ENCODE assay signal across 14 cellular contexts in the genomic region with DNA sequence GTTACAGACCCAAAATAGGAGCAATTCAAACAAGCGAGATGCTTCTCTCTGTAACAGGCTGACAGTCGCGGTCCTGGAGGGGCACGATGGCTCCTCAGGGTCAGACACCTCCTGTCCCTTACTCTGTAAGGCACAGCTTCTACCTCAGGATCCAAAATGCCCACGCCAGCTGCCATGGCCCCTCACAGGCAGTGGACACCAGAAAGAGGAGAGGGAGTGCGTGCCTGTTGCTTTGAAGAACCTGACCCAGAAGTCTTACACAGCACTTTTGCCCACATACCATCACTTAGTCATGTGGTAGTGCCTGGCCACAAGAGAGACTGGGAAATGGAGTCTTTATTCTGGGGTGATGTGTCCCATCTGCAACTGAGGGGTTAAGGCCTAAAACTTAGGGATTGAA. TPM values are rescaled to one million over a fixed set of nuclear protein-coding genes. Genes with fewer than 3 reads are reported as not detected.
DNase-seq lines count a peak whose midpoint lies in the region; ATAC-seq, FAIRE-seq and TF ChIP-seq lines count a peak whose summit lies in the region.
"Had no signal": no experiment of that assay in that cellular context is flagged by ENCODE, and none has a peak within 500 bp of the region (broad histone marks: within the 10 kb centered on the region; RNA-seq: fewer than 3 reads in every experiment).

No MANE protein-coding gene starts in this region.

- H3K23me2 ChIP-seq in H1 (ENCODE audit: low read depth, low read length), result peaks cover 5% of the 10 kb centered on the region; the same call in 1 of the 2 replicates

- FAIRE-seq in H1 (lab: Jason Lieb, UNC), result no peak
- FAIRE-seq: colon had no signal

- H3K9me3 ChIP-seq in left ventricle myocardium inferior (replicated peaks), result no peaks in the 10 kb centered on the region
- H3K9me3 ChIP-seq in H1 (ENCODE audit: insufficient read depth in 2 of 2, low read depth in 1 of 2, low read length in 1 of 2), result peaks cover 0 to under 1% of the 10 kb centered on the region in 2 experiments; a peak in 1 of 4 replicates
- peaks cover 2% of the 10 kb centered on the region for H3K9me3 ChIP-seq in neural progenitor cell (ENCODE audit: low read depth)
- H3K9me3 ChIP-seq in vagina, result no peaks in the 10 kb centered on the region
- peaks cover 0 to under 1% of the 10 kb centered on the region in 2 donors for H3K9me3 ChIP-seq in left lung
- H3K9me3 ChIP-seq: Peyer's patch, suprapubic skin had no signal

- TF ChIP-seq POLR2A in H1 (IDR thresholded peaks at IDR 0.05; ENCODE audit: control extremely low read depth in 1 of 2, low read depth in 2 of 2, low read length in 2 of 2) (no peak), vagina (IDR thresholded peaks at IDR 0.05) (no peak)

- H3K36me3 Mint-ChIP-seq in neural progenitor cell, result peaks cover 3% of the 10 kb centered on the region
- peaks cover 3% of the 10 kb centered on the region for H3K36me3 Mint-ChIP-seq in effector memory CD8-positive, alpha-beta T cell (ENCODE audit: insufficient read depth)

- H4K91ac ChIP-seq in H1 (replicated peaks; ENCODE audit: insufficient read length, low read length), result peak overlapping the region; percentile 18

- H3K18ac ChIP-seq in H1 (ENCODE audit: extremely low read depth, low read length), result peak overlapping the region; percentile 52

- DNase-seq in left ventricle myocardium inferior (no peak), Right ventricle myocardium superior (no peak), H1 (ENCODE audit: low read depth in 1 of 2, low spot score in 2 of 2) (no peak), neural progenitor cell (ENCODE audit: low spot score) (no peak), vagina (ENCODE audit: extremely low spot score in 2 of 2) (no peak), left lung (no peak), NCI-H2107 treated with DMSO at 0.1 percent for 48 hours (lab: John Stamatoyannopoulos, UW; ENCODE audit: unreplicated experiment) (no peak)
- no peak for DNase-seq in effector memory CD8-positive, alpha-beta T cell
- DNase-seq: activated CD4-positive, alpha-beta memory T cell treated with anti-CD3 and anti-CD28 coated beads, Interleukin-2, amount 10 ng/mL, durations not matched to agents 7 days and 5 days; activated naive CD4-positive, alpha-beta T cell; foreskin keratinocyte; Peyer's patch had no signal

- peaks cover 10% of the 10 kb centered on the region for H3K9me3 Mint-ChIP-seq in neural progenitor cell
- H3K9me3 Mint-ChIP-seq in effector memory CD8-positive, alpha-beta T cell, result no peaks in the 10 kb centered on the region

- H3K4me3 ChIP-seq in left ventricle myocardium inferior, result no peak overlapping the region
- H3K4me3 ChIP-seq in H1 (ENCODE audit: extremely low read depth in 1 of 4, insufficient read depth in 2 of 4, low read depth in 3 of 4, low read length in 4 of 4), result no peak overlapping the region
- no peak overlapping the region for H3K4me3 ChIP-seq in neural progenitor cell
- no peak overlapping the region for H3K4me3 ChIP-seq in vagina
- no peak overlapping the region for H3K4me3 ChIP-seq in left lung
- H3K4me3 ChIP-seq: Peyer's patch, suprapubic skin had no signal

- peak overlapping the region; percentile 36 to 61; a peak in 3 of 4 replicates for H3K4me2 ChIP-seq in H1 (ENCODE audit: insufficient read depth in 1 of 2, low read depth in 2 of 2, low read length in 2 of 2)
- peak overlapping the region; percentile 75 for H3K4me2 ChIP-seq in neural progenitor cell

- no peak overlapping the region for H4K8ac ChIP-seq in H1 (ENCODE audit: extremely low read depth, insufficient read depth, low read length)

- TF ChIP-seq CTCF in left ventricle myocardium inferior (IDR thresholded peaks at IDR 0.05; ENCODE audit: borderline replicate concordance) (no peak), H1 (IDR thresholded peaks at IDR 0.05; ENCODE audit: control extremely low read depth in 1 of 3, insufficient read depth in 1 of 3, low read depth in 1 of 3, low read length in 3 of 3) (no peak), neural progenitor cell (IDR thresholded peaks at IDR 0.05) (no peak), vagina (IDR thresholded peaks at IDR 0.05) (no peak), left lung (IDR thresholded peaks at IDR 0.05) (no peak)

- peaks cover 4% of the 10 kb centered on the region for H3K27me3 Mint-ChIP-seq in neural progenitor cell (ENCODE audit: insufficient read depth, low read depth)
- H3K27me3 Mint-ChIP-seq in effector memory CD8-positive, alpha-beta T cell, result no peaks in the 10 kb centered on the region
- H3K27me3 Mint-ChIP-seq: activated CD4-positive, alpha-beta memory T cell treated with anti-CD3 and anti-CD28 coated beads, Interleukin-2, amount 10 ng/mL, durations not matched to agents 7 days and 5 days had no signal

- intact Hi-C loops in left ventricle myocardium inferior (cut with micrococcal nuclease) (no loop called here), Right ventricle myocardium superior (cut with DNase I) (loop anchor here (5.0 kb wide), 1 partner anchor 36 kb away; no protein-coding TSS in a partner anchor), vagina (cut with DNase I) (no loop called here), left lung (cut with DNase I) (no loop called here)

- no peak overlapping the region for H3K14ac ChIP-seq in H1 (ENCODE audit: insufficient read length)

- no peak overlapping the region for H3K23ac ChIP-seq in H1 (ENCODE audit: insufficient read length)

- H2BK5ac ChIP-seq in H1 (ENCODE audit: low read depth, low read length), result peak overlapping the region; percentile 50; the same call in 1 of the 2 replicates

- H3K4ac ChIP-seq in H1 (replicated peaks; ENCODE audit: insufficient read length, low read depth, low read length), result peak overlapping the region; percentile 34

- peaks cover 3% of the 10 kb centered on the region; the same call in 1 of the 2 replicates for H3K79me1 ChIP-seq in H1 (ENCODE audit: low read depth, low read length)

- no peak for TF ChIP-seq EP300 in H1 (IDR thresholded peaks at IDR 0.05; ENCODE audit: borderline replicate concordance in 1 of 2, low read depth in 2 of 2, low read length in 2 of 2)

- 0 out of 2 replicates have a peak overlapping the region, but pooled peaks have one; percentile 36 for H2BK20ac ChIP-seq in H1 (ENCODE audit: low read length)

- H3K27me3 ChIP-seq in left ventricle myocardium inferior (ENCODE audit: low read depth), result no peaks in the 10 kb centered on the region
- H3K27me3 ChIP-seq in H1 (replicated peaks in 1 of 4; ENCODE audit: control insufficient read depth in 3 of 4, extremely low read depth in 1 of 4, insufficient read depth in 3 of 4, low read length in 3 of 4), result no peaks in the 10 kb centered on the region
- H3K27me3 ChIP-seq in neural progenitor cell, result no peaks in the 10 kb centered on the region
- no peaks in the 10 kb centered on the region for H3K27me3 ChIP-seq in vagina
- H3K27me3 ChIP-seq in left lung, result no peaks in the 10 kb centered on the region
- H3K27me3 ChIP-seq: foreskin keratinocyte, Peyer's patch, suprapubic skin had no signal

- H3K79me2 ChIP-seq in H1 (ENCODE audit: control insufficient read depth in 1 of 2, insufficient read depth in 2 of 2, low read length in 2 of 2) (peaks cover 0 to 41% of the 10 kb centered on the region in 2 experiments; a peak in 3 of 4 replicates), neural progenitor cell (ENCODE audit: low read depth) (peaks cover 75% of the 10 kb centered on the region)

- ATAC-seq in Right ventricle myocardium superior (ENCODE audit: poor library complexity) (no peak), left lung (no peak)
- ATAC-seq in effector memory CD8-positive, alpha-beta T cell (replicated peaks), result no peak
- ATAC-seq: foreskin keratinocyte had no signal

- H4K20me1 ChIP-seq in H1 (replicated peaks in 1 of 2; ENCODE audit: control insufficient read depth in 1 of 2, insufficient read depth in 2 of 2, low read length in 2 of 2) (no peaks in the 10 kb centered on the region), neural progenitor cell (ENCODE audit: low read depth) (no peaks in the 10 kb centered on the region)

- H3K36me3 ChIP-seq in left ventricle myocardium inferior (no peaks in the 10 kb centered on the region), H1 (ENCODE audit: control insufficient read depth in 2 of 4, insufficient read depth in 4 of 4, low read length in 3 of 4) (no peaks in the 10 kb centered on the region), neural progenitor cell (no peaks in the 10 kb centered on the region), vagina (no peaks in the 10 kb centered on the region), left lung (no peaks in the 10 kb centered on the region)
- H3K36me3 ChIP-seq: Peyer's patch, suprapubic skin had no signal

- peaks cover 45% of the 10 kb centered on the region for H3F3A ChIP-seq in neural progenitor cell (ENCODE audit: low read depth)

- peaks cover 32% of the 10 kb centered on the region for H3K4me1 ChIP-seq in left ventricle myocardium inferior
- H3K4me1 ChIP-seq in H1 (replicated peaks in 1 of 4; ENCODE audit: control insufficient read depth in 3 of 4, insufficient read depth in 4 of 4, low read length in 3 of 4), result peaks cover 11 to 28% (median 18%) of the 10 kb centered on the region in 4 experiments
- H3K4me1 ChIP-seq in neural progenitor cell, result peaks cover 39% of the 10 kb centered on the region
- peaks cover 31% of the 10 kb centered on the region for H3K4me1 ChIP-seq in vagina
- H3K4me1 ChIP-seq in left lung, result peaks cover 12 to 18% of the 10 kb centered on the region in 2 donors
- H3K4me1 ChIP-seq: foreskin keratinocyte had no signal

- H3K56ac ChIP-seq in H1 (replicated peaks; ENCODE audit: insufficient read length, low read depth, low read length), result no peak overlapping the region

- 74% methylated on average over 6 of the region's 6 CpGs; no CpG with 5 or more reads in 1 of the 2 experiments for WGBS in H1 (ENCODE audit: extremely low coverage in 1 of 2, insufficient coverage in 1 of 2, insufficient read length in 1 of 2, insufficient replicate concordance in 2 of 2, low coverage in 1 of 2, low lambda C conversion rate in 2 of 2, missing lambda C conversion rate in 1 of 2), 2 experiments

- peak overlapping the region; percentile 92 for H3K27ac Mint-ChIP-seq in neural progenitor cell
- no peak overlapping the region for H3K27ac Mint-ChIP-seq in effector memory CD8-positive, alpha-beta T cell
- H3K27ac Mint-ChIP-seq: activated CD4-positive, alpha-beta memory T cell treated with anti-CD3 and anti-CD28 coated beads, Interleukin-2, amount 10 ng/mL, durations not matched to agents 7 days and 5 days had no signal

- H2BK120ac ChIP-seq in H1 (replicated peaks; ENCODE audit: low read depth, low read length), result no peak overlapping the region

- H2BK15ac ChIP-seq in H1 (ENCODE audit: low read length), result no peak overlapping the region; the same call in 1 of the 2 replicates

- H3K9ac ChIP-seq in H1 (replicated peaks in 1 of 4; ENCODE audit: extremely low read depth in 1 of 4, low read depth in 3 of 4, low read length in 3 of 4) (no peak overlapping the region), neural progenitor cell (no peak overlapping the region)

- peaks cover 50% of the 10 kb centered on the region for H3K4me1 Mint-ChIP-seq in neural progenitor cell
- peaks cover 0 to 4% of the 10 kb centered on the region in 2 donors for H3K4me1 Mint-ChIP-seq in effector memory CD8-positive, alpha-beta T cell (ENCODE audit: low read depth in 2 of 2)

- peak overlapping the region; percentile 27; the same call in 1 of the 2 replicates for H2BK12ac ChIP-seq in H1 (ENCODE audit: low read depth, low read length)

- H3K27ac ChIP-seq in left ventricle myocardium inferior (replicated peaks), result peak overlapping the region; percentile 82
- no peak overlapping the region; the same call in 1 of the 2 replicates for H3K27ac ChIP-seq in H1 (ENCODE audit: low read depth, low read length)
- H3K27ac ChIP-seq in neural progenitor cell, result peak overlapping the region; percentile 95
- peak overlapping the region; percentile 88 for H3K27ac ChIP-seq in vagina
- H3K27ac ChIP-seq in left lung, result peak overlapping the region in 1 of 2 donors; percentile 78
- H3K27ac ChIP-seq: foreskin keratinocyte had no signal

- POLR2A ChIA-PET in H1 (lab: Charles Lee; ENCODE audit: partially characterized antibody), result interaction anchor here (1.5 to 3.5 kb wide), 4 partner anchors 12 to 22 kb away, joined by 6 to 24 read pairs (median 10); a partner anchor contains a TSS

- H3K4me3 Mint-ChIP-seq in neural progenitor cell, result peak overlapping the region; percentile 72
- no peak overlapping the region for H3K4me3 Mint-ChIP-seq in effector memory CD8-positive, alpha-beta T cell
- H3K4me3 Mint-ChIP-seq: activated CD4-positive, alpha-beta memory T cell treated with anti-CD3 and anti-CD28 coated beads, Interleukin-2, amount 10 ng/mL, durations not matched to agents 7 days and 5 days had no signal

- CTCF ChIA-PET in H1 (lab: Charles Lee; ENCODE audit: partially characterized antibody), result interaction anchor here (0.7 to 2.4 kb wide), 5 partner anchors 8 to 43 kb away, joined by 3 to 9 read pairs (median 3); no protein-coding TSS in a partner anchor

- peak overlapping the region; percentile 4; the same call in 1 of the 2 replicates for H2AK5ac ChIP-seq in H1 (ENCODE audit: low read depth, low read length)

- peak overlapping the region; percentile 53 for H4K5ac ChIP-seq in H1 (ENCODE audit: insufficient read length, low read depth, low read length)

- no peak for TF ChIP-seq RAD21 in H1 (IDR thresholded peaks at IDR 0.05 in 1 of 2, conservative IDR thresholded peaks at IDR 0.05 in 1 of 2; ENCODE audit: low read depth in 2 of 2, low read length in 2 of 2)

- no peak overlapping the region for H2AFZ ChIP-seq in H1 (ENCODE audit: low read length)
- no peak overlapping the region for H2AFZ ChIP-seq in neural progenitor cell (replicated peaks)

RNA-seq across cellular contexts. Expression of a gene that starts 11.6 kb away (rescaled TPM):
- total RNA-seq in left ventricle myocardium inferior (30.7 TPM), Right ventricle myocardium superior (31.5 TPM), neural progenitor cell (ENCODE audit: low replicate concordance) (38.4 and 74.0 TPM in 2 replicates), vagina (68.5 TPM), left lung (10 to 100 TPM; 55.6 to 63.5 TPM)
- total RNA-seq in H1 (2021; fragmentation: NEBNext Ultra II Directional; extraction: Animal tissue kit (Norgen Biotek cat#: 25700)), result 104 and 110 TPM in 2 replicates
- polyA plus RNA-seq in H1 (2011; rRNA removed), result 35.3 and 50.0 TPM in 2 replicates
- 41.4 TPM for polyA plus RNA-seq in H1 (2011; cell fraction: cytosol; rRNA removed)
- 52.8 TPM for polyA plus RNA-seq in H1 (2011; cell fraction: nucleus; rRNA removed)
- polyA plus RNA-seq in H1 (2012, experiment 1 of 2), result 55.9 to 65.2 TPM (median 59.1 TPM) in 4 replicates
- polyA plus RNA-seq in H1 (2012, experiment 2 of 2), result 58.6 TPM
- 42.6 TPM for polyA plus RNA-seq in H1 (2013, experiment 1 of 2)
- 43.7 TPM for polyA plus RNA-seq in H1 (2013, experiment 2 of 2)
- 78.2 and 79.9 TPM in 2 replicates for polyA minus RNA-seq in H1 (2011; rRNA and poly(A)+ RNA removed)
- polyA minus RNA-seq in H1 (2011; cell fraction: cytosol; rRNA and poly(A)+ RNA removed), result 59.2 TPM
- polyA minus RNA-seq in H1 (2011; cell fraction: nucleus; rRNA and poly(A)+ RNA removed), result 41.2 TPM
